1 cellular context compared by ENCODE assay signal in the genomic region with DNA sequence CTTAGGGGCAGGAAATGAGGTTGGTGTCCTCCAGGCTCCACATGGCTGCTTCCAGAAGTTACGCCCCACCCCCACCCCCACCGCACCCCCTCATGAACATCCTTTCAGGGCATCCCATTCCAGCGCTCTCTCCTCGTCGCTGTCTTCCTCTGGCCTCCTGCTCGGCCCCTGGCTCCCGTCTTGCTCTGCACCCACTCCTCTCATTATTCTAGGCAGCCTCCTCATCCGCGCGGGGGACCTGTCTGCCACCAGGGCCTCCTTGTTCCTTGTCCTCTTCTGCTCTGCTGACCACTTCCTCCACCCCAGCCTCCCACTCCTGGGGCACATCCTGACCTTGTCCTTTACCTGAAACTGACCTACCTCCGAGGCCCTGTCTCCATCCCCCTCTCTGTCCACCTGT.
TF ChIP-seq lines count a peak whose summit lies in the region.

No MANE protein-coding gene starts in this region.

TF ChIP-seq in H1, 55 proteins besides CTCF, POLR2A, EP300 and RAD21:
- TF ChIP-seq CREB1 (IDR thresholded peaks at IDR 0.05), result no peak
- TF ChIP-seq, protein P1, sequence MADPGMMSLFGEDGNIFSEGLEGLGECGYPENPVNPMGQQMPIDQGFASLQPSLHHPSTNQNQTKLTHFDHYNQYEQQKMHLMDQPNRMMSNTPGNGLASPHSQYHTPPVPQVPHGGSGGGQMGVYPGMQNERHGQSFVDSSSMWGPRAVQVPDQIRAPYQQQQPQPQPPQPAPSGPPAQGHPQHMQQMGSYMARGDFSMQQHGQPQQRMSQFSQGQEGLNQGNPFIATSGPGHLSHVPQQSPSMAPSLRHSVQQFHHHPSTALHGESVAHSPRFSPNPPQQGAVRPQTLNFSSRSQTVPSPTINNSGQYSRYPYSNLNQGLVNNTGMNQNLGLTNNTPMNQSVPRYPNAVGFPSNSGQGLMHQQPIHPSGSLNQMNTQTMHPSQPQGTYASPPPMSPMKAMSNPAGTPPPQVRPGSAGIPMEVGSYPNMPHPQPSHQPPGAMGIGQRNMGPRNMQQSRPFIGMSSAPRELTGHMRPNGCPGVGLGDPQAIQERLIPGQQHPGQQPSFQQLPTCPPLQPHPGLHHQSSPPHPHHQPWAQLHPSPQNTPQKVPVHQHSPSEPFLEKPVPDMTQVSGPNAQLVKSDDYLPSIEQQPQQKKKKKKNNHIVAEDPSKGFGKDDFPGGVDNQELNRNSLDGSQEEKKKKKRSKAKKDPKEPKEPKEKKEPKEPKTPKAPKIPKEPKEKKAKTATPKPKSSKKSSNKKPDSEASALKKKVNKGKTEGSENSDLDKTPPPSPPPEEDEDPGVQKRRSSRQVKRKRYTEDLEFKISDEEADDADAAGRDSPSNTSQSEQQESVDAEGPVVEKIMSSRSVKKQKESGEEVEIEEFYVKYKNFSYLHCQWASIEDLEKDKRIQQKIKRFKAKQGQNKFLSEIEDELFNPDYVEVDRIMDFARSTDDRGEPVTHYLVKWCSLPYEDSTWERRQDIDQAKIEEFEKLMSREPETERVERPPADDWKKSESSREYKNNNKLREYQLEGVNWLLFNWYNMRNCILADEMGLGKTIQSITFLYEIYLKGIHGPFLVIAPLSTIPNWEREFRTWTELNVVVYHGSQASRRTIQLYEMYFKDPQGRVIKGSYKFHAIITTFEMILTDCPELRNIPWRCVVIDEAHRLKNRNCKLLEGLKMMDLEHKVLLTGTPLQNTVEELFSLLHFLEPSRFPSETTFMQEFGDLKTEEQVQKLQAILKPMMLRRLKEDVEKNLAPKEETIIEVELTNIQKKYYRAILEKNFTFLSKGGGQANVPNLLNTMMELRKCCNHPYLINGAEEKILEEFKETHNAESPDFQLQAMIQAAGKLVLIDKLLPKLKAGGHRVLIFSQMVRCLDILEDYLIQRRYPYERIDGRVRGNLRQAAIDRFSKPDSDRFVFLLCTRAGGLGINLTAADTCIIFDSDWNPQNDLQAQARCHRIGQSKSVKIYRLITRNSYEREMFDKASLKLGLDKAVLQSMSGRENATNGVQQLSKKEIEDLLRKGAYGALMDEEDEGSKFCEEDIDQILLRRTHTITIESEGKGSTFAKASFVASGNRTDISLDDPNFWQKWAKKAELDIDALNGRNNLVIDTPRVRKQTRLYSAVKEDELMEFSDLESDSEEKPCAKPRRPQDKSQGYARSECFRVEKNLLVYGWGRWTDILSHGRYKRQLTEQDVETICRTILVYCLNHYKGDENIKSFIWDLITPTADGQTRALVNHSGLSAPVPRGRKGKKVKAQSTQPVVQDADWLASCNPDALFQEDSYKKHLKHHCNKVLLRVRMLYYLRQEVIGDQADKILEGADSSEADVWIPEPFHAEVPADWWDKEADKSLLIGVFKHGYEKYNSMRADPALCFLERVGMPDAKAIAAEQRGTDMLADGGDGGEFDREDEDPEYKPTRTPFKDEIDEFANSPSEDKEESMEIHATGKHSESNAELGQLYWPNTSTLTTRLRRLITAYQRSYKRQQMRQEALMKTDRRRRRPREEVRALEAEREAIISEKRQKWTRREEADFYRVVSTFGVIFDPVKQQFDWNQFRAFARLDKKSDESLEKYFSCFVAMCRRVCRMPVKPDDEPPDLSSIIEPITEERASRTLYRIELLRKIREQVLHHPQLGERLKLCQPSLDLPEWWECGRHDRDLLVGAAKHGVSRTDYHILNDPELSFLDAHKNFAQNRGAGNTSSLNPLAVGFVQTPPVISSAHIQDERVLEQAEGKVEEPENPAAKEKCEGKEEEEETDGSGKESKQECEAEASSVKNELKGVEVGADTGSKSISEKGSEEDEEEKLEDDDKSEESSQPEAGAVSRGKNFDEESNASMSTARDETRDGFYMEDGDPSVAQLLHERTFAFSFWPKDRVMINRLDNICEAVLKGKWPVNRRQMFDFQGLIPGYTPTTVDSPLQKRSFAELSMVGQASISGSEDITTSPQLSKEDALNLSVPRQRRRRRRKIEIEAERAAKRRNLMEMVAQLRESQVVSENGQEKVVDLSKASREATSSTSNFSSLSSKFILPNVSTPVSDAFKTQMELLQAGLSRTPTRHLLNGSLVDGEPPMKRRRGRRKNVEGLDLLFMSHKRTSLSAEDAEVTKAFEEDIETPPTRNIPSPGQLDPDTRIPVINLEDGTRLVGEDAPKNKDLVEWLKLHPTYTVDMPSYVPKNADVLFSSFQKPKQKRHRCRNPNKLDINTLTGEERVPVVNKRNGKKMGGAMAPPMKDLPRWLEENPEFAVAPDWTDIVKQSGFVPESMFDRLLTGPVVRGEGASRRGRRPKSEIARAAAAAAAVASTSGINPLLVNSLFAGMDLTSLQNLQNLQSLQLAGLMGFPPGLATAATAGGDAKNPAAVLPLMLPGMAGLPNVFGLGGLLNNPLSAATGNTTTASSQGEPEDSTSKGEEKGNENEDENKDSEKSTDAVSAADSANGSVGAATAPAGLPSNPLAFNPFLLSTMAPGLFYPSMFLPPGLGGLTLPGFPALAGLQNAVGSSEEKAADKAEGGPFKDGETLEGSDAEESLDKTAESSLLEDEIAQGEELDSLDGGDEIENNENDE (IDR thresholded peaks at IDR 0.05; ENCODE audit: insufficient replicate concordance, low read length), result no peak
- TF ChIP-seq SP2 (IDR thresholded peaks at IDR 0.05; ENCODE audit: low read length), result no peak
- no peak for TF ChIP-seq SIX5 (IDR thresholded peaks at IDR 0.05; ENCODE audit: low read depth, low read length)
- TF ChIP-seq RFX5 (IDR thresholded peaks at IDR 0.05; ENCODE audit: borderline replicate concordance, low read depth, low read length), result no peak
- TF ChIP-seq TAF7 (optimal IDR thresholded peaks at IDR 0.05; ENCODE audit: borderline replicate concordance, low read depth, low read length), result no peak
- no peak for TF ChIP-seq JUN (IDR thresholded peaks at IDR 0.05; ENCODE audit: low read depth, low read length)
- no peak for TF ChIP-seq E2F6 (IDR thresholded peaks at IDR 0.05)
- TF ChIP-seq POU5F1 (IDR thresholded peaks at IDR 0.05; ENCODE audit: low read depth, low read length), result no peak
- no peak for TF ChIP-seq TEAD4 (IDR thresholded peaks at IDR 0.05; ENCODE audit: low read depth, low read length)
- TF ChIP-seq, protein P2, sequence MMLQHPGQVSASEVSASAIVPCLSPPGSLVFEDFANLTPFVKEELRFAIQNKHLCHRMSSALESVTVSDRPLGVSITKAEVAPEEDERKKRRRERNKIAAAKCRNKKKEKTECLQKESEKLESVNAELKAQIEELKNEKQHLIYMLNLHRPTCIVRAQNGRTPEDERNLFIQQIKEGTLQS (IDR thresholded peaks at IDR 0.05; ENCODE audit: insufficient read depth, low read depth, low read length), result no peak
- no peak for TF ChIP-seq JUND (IDR thresholded peaks at IDR 0.05; ENCODE audit: low read length)
- TF ChIP-seq RXRA (IDR thresholded peaks at IDR 0.05; ENCODE audit: insufficient read depth, low read depth, low read length), result no peak
- TF ChIP-seq SIRT6 (IDR thresholded peaks at IDR 0.05; ENCODE audit: low read length), result no peak
- TF ChIP-seq POLR2AphosphoS5 (IDR thresholded peaks at IDR 0.05; ENCODE audit: low read depth, low read length), result no peak
- TF ChIP-seq EZH2 (IDR thresholded peaks at IDR 0.05; ENCODE audit: low read depth, low read length, severe bottlenecking), result no peak
- no peak for TF ChIP-seq HDAC6 (IDR thresholded peaks at IDR 0.05; ENCODE audit: low read depth, low read length)
- TF ChIP-seq TCF12 (IDR thresholded peaks at IDR 0.05; ENCODE audit: low read depth, low read length), result no peak
- no peak for TF ChIP-seq SUZ12 (IDR thresholded peaks at IDR 0.05; ENCODE audit: low read length)
- no peak for TF ChIP-seq SIN3A (conservative IDR thresholded peaks at IDR 0.05 in 1 of 2, IDR thresholded peaks at IDR 0.05 in 1 of 2; ENCODE audit: low read depth in 1 of 2, low read length in 2 of 2)
